In genomic region chr1:216726435-216726834, GRCh38 we compare ENCODE assay signal across 19 cellular contexts. TPM values are rescaled to one million over a fixed set of nuclear protein-coding genes. Genes with fewer than 3 reads are reported as not detected.
DNase-seq lines count a peak whose midpoint lies in the region; ATAC-seq and TF ChIP-seq lines count a peak whose summit lies in the region.
"Had no signal": no experiment of that assay in that cellular context is flagged by ENCODE, and none has a peak within 500 bp of the region (broad histone marks: within the 10 kb centered on the region; RNA-seq: fewer than 3 reads in every experiment).

No MANE protein-coding gene starts in this region.

- ATAC-seq in HG02642 (IDR thresholded peaks at IDR 0.05; ENCODE audit: poor library complexity, unreplicated experiment): no peak

- H3K36me3 Mint-ChIP-seq in HFFc6 (ENCODE audit: low read depth) (no peaks in the 10 kb centered on the region), neural crest cell (ENCODE audit: low read depth) (no peaks in the 10 kb centered on the region)

- H4K20me1 ChIP-seq in mammary epithelial cell (ENCODE audit: insufficient read depth, low read length): no peaks in the 10 kb centered on the region

- H3K4me2 ChIP-seq in mammary epithelial cell (ENCODE audit: insufficient read depth, low read depth, low read length): no peak overlapping the region

- peaks cover 7% of the 10 kb centered on the region for H3K27me3 Mint-ChIP-seq in HFFc6 (ENCODE audit: insufficient read depth)
- peaks cover 58% of the 10 kb centered on the region for H3K27me3 Mint-ChIP-seq in neural crest cell (ENCODE audit: low read depth)

- H3K9ac ChIP-seq in mammary epithelial cell (ENCODE audit: insufficient read depth, low read length): no peak overlapping the region
- H3K9ac ChIP-seq: GM23248 had no signal

- peak; percentile 50 for TF ChIP-seq CTCF in HFFc6 (IDR thresholded peaks at IDR 0.05)
- peak; percentile 10 to 14 for TF ChIP-seq CTCF in mammary epithelial cell (conservative IDR thresholded peaks at IDR 0.05 in 1 of 2, IDR thresholded peaks at IDR 0.05 in 1 of 2; ENCODE audit: extremely low read depth in 1 of 2, insufficient read depth in 1 of 2, low read depth in 1 of 2, low read length in 2 of 2)
- peak; percentile 55 for TF ChIP-seq CTCF in neural crest cell (conservative IDR thresholded peaks at IDR 0.05)

- H3K27ac Mint-ChIP-seq in HFFc6 (no peak overlapping the region), neural crest cell (ENCODE audit: unreplicated experiment) (no peak overlapping the region)

- in situ Hi-C loops in mammary epithelial cell (cut with MboI; ENCODE audit: low sequenced_read_pairs in 2 of 2): loop anchor here in 1 of 2 donors (25.0 kb wide), 1 partner anchor 414 kb away; no protein-coding TSS in a partner anchor

- H3K4me3 Mint-ChIP-seq in HFFc6 (no peak overlapping the region), neural crest cell (no peak overlapping the region)

- H3K4me3 ChIP-seq in mammary epithelial cell (replicated peaks in 1 of 3; ENCODE audit: insufficient read depth in 1 of 3, low read depth in 2 of 3, low read length in 3 of 3): no peak overlapping the region
- H3K4me3 ChIP-seq: GM23248 had no signal

- peaks cover 7% of the 10 kb centered on the region for H3K27me3 ChIP-seq in mammary epithelial cell (ENCODE audit: insufficient read depth, low read length)

- H2AFZ ChIP-seq in mammary epithelial cell (ENCODE audit: low read depth, low read length): no peak overlapping the region
- H2AFZ ChIP-seq: GM23248 had no signal

- dilution Hi-C loops in mammary epithelial cell (cut with HindIII; ENCODE audit: low sequenced_read_pairs): no loop called here

- H3K9me3 Mint-ChIP-seq in HFFc6 (no peaks in the 10 kb centered on the region; the same call in 1 of the 2 replicates), neural crest cell (no peaks in the 10 kb centered on the region)

- intact Hi-C loops in mammary epithelial cell (cut with micrococcal nuclease): loop anchor here (10.0 kb wide), 1 partner anchor 122 kb away; no protein-coding TSS in a partner anchor

- H3K27ac ChIP-seq in mammary epithelial cell (ENCODE audit: insufficient read depth, low read depth, low read length): no peak overlapping the region
- H3K27ac ChIP-seq: 22Rv1, GM23248 had no signal

- DNase-seq in NCI-H1694 treated with DMSO at 0.1 percent for 48 hours (lab: John Stamatoyannopoulos, UW): peak; percentile 23
- no peak for DNase-seq in NCI-H1694 (lab: John Stamatoyannopoulos, UW)
- no peak for DNase-seq in HFFc6
- no peak for DNase-seq in mammary epithelial cell
- no peak for DNase-seq in neural crest cell (ENCODE audit: low read depth, low spot score)
- DNase-seq in DMS153 treated with DMSO at 0.1 percent for 48 hours (lab: John Stamatoyannopoulos, UW; ENCODE audit: unreplicated experiment): no peak
- DNase-seq in GDM1 (lab: John Stamatoyannopoulos, UW): no peak
- DNase-seq: DMS 273 treated with DMSO at 0.1 percent for 48 hours, GF-D8, GM23248, HCEC 1CT, NCI-H1105 treated with DMSO at 0.1 percent for 48 hours, NCI-H187 treated with DMSO at 0.1 percent for 48 hours, NCI-H526 treated with DMSO at 0.1 percent for 48 hours, SHP77 treated with DMSO at 0.1 percent for 48 hours had no signal

- H3K4me1 Mint-ChIP-seq in HFFc6 (ENCODE audit: low read depth) (peaks cover 12% of the 10 kb centered on the region; the same call in 1 of the 2 replicates), neural crest cell (peaks cover 18% of the 10 kb centered on the region)

- no peaks in the 10 kb centered on the region for H3K79me2 ChIP-seq in mammary epithelial cell (ENCODE audit: insufficient read depth, low read length)

- H3K9me3 ChIP-seq in mammary epithelial cell (replicated peaks; ENCODE audit: insufficient read depth, low read length): no peaks in the 10 kb centered on the region

- CTCF ChIA-PET in mammary epithelial cell (lab: Charles Lee; ENCODE audit: low non-redundant PET): no interaction called here

- H3K36me3 ChIP-seq in mammary epithelial cell (ENCODE audit: insufficient read depth, low read length): no peaks in the 10 kb centered on the region

- BruUV-seq in mammary epithelial cell (replicated peaks; lab: Mats Ljungman, UMichigan): no TSS peak

- peaks cover 9% of the 10 kb centered on the region for H3K4me1 ChIP-seq in mammary epithelial cell (ENCODE audit: insufficient read depth, low read length)

RNA-seq across cellular contexts. Expression of gene ESRRG, which starts 3.2 kb away (rescaled TPM):
- under 1 TPM in 1 of 6 experiments, not detected in 5; 0.05 TPM for total RNA-seq in HFFc6 (2021; fragmentation: NEBNext Ultra II Directional; extraction: Animal tissue kit (Norgen Biotek cat#: 25700))
- total RNA-seq in mammary epithelial cell: under 1 TPM; 0.17 to 0.40 TPM
- 0.09 TPM for polyA plus RNA-seq in mammary epithelial cell
- polyA minus RNA-seq in mammary epithelial cell: not detected
- total RNA-seq in neural crest cell: 1.5 TPM in 2 replicates
- total RNA-seq: GM23248, OCI-LY7, RPMI7951 had no signal
- polyA plus RNA-seq: GM23248 had no signal
